20 cellular contexts compared by ENCODE assay signal in genomic region chr16:83946154-83946780, GRCh38. TPM values are rescaled to one million over a fixed set of nuclear protein-coding genes. Genes with fewer than 3 reads are reported as not detected.
"Had no signal": no experiment of that assay in that cellular context is flagged by ENCODE, and none has a peak within 500 bp of the region (broad histone marks: within the 10 kb centered on the region; RNA-seq: fewer than 3 reads in every experiment).

No MANE protein-coding gene starts in this region.

- H3K36me3 ChIP-seq: SJSA1 had no signal

- H3K9ac ChIP-seq: KMS-11 had no signal

- H3K27ac ChIP-seq: KMS-11, SJSA1 had no signal

- H3K9me3 ChIP-seq: SJSA1 had no signal

- DNase-seq: activated CD4-positive, alpha-beta memory T cell treated with anti-CD3 and anti-CD28 coated beads for 36 hours; activated CD4-positive, alpha-beta T cell treated with anti-CD3 and anti-CD28 coated beads, Interleukin-2, amount 10 ng/mL, durations not matched to agents 24 days and 14 days; activated CD4-positive, CD25-positive, alpha-beta regulatory T cell treated with anti-CD3 and anti-CD28 coated beads, Interleukin-2, amount 50 U/mL, for 72 hours; activated CD8-positive, alpha-beta memory T cell treated with anti-CD3 and anti-CD28 coated beads for 24 hours; activated gamma-delta T cell; activated naive CD4-positive, alpha-beta T cell treated with anti-CD3 and anti-CD28 coated beads for 36 hours; activated T-cell treated with anti-CD3 and anti-CD28 coated beads, Interleukin-2, amount 50 U/mL, for 48 hours; amygdala; NCI-H1092; NCI-H1417; NCI-H1930; NCI-H510A treated with DMSO at 0.1 percent for 48 hours; NCI-H69; NK-92 treated with Interleukin-12 subunit alpha and Interleukin-12 subunit beta, amount 100 ng/mL, for 24 hours; PC-3; SHP77 had no signal

- H3K27me3 ChIP-seq: SJSA1 had no signal

- ATAC-seq: activated T-helper 17 cell treated with anti-CD3 and anti-CD28 coated beads, Interleukin-2, amount 50 U/mL, for 72 hours; PC-3; WTC11 had no signal

- H3K4me2 ChIP-seq: KMS-11 had no signal

- H3K4me3 ChIP-seq: SJSA1 had no signal

RNA-seq across cellular contexts. Expression of gene NECAB2, which starts 21.8 kb away (rescaled TPM):
- total RNA-seq: activated CD4-positive, alpha-beta memory T cell treated with anti-CD3 and anti-CD28 coated beads for 36 hours; activated CD4-positive, alpha-beta T cell treated with anti-CD3 and anti-CD28 coated beads, Interleukin-2, amount 10 ng/mL, durations not matched to agents 24 days and 14 days; activated naive CD4-positive, alpha-beta T cell treated with anti-CD3 and anti-CD28 coated beads for 36 hours; activated T-helper 17 cell treated with anti-CD3 and anti-CD28 coated beads, Interleukin-2, amount 50 U/mL, for 72 hours; SJSA1 had no signal
